19 cellular contexts compared by ENCODE assay signal in the genomic region with DNA sequence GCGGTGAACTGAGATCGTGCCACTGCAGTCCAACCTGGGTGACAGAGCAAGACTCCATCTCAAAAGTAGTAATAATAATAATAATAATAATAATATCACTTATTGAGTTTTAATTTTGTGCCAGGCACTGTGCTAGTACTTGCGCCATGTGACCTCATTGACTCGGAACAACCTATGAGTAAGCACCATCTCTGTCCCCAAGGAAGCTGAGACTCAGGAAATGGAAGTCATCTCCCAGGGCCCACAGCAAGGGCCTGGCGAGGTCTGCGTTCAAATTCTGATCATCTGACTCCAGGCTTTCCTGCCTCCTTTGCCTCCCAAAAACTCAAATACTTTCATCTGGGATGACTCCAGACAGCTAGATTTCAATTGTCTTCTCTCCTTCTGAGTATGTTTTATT.
DNase-seq lines count a peak whose midpoint lies in the region; FAIRE-seq and TF ChIP-seq lines count a peak whose summit lies in the region.
"Had no signal": no experiment of that assay in that cellular context is flagged by ENCODE, and none has a peak within 500 bp of the region (broad histone marks: within the 10 kb centered on the region; RNA-seq: fewer than 3 reads in every experiment).

No MANE protein-coding gene starts in this region.

- no peak overlapping the region for H3K4me3 Mint-ChIP-seq in progenitor cell of endocrine pancreas (ENCODE audit: low read depth)
- H3K4me3 Mint-ChIP-seq: CD8-positive, alpha-beta T cell; T-helper 17 cell had no signal

- H3K23ac ChIP-seq in mesenchymal stem cell (ENCODE audit: low read length in 2 of 2) = no peak overlapping the region

- POLR2A ChIA-PET in AG04450 (lab: Yijun Ruan, JAX) = interaction anchor here (0.6 to 0.7 kb wide), 2 partner anchors 16 to 172 kb away, joined by 3 to 4 read pairs; no protein-coding TSS in a partner anchor

- no peak overlapping the region for H2AFZ ChIP-seq in mesenchymal stem cell (ENCODE audit: low read depth, low read length)

- H3K9me3 ChIP-seq in AG04450 (ENCODE audit: control insufficient read depth, insufficient read depth, low read length) (peaks cover 10% of the 10 kb centered on the region), mesenchymal stem cell (ENCODE audit: control insufficient read depth, low read length) (peaks cover 5% of the 10 kb centered on the region)
- H3K9me3 ChIP-seq: gastrocnemius medialis, suprapubic skin had no signal

- H4K8ac ChIP-seq in mesenchymal stem cell (ENCODE audit: low read length) = no peak overlapping the region

- DNase-seq in AG04450 (ENCODE audit: low read depth, low spot score) (no peak), H54 (ENCODE audit: insufficient read length, low spot score) (no peak), astrocyte of the hippocampus (ENCODE audit: low read depth, low spot score) (peak; percentile 27), mesenchymal stem cell (peak; percentile 32), NCI-H1048 (lab: John Stamatoyannopoulos, UW) (no peak), cerebellar nuclear complex (lab: John Stamatoyannopoulos, UW) (no peak), progenitor cell of endocrine pancreas (ENCODE audit: low spot score, unreplicated experiment) (no peak), dermis blood vessel endothelial cell (no peak)
- DNase-seq: activated CD4-positive, alpha-beta T cell treated with anti-CD3 and anti-CD28 coated beads, Interleukin-2, amount 50 U/mL, for 4 hours; activated gamma-delta T cell; amniotic stem cell; CD8-positive, alpha-beta T cell; DMS53; gastrocnemius medialis; left colon; NCI-H526 treated with DMSO at 0.1 percent for 48 hours; T-helper 17 cell had no signal

- peaks cover 15% of the 10 kb centered on the region for H3K79me1 ChIP-seq in mesenchymal stem cell (replicated peaks; ENCODE audit: low read length, poor library complexity, severe bottlenecking)

- peaks cover 16% of the 10 kb centered on the region for H3K4me1 Mint-ChIP-seq in progenitor cell of endocrine pancreas (ENCODE audit: low read depth)
- H3K4me1 Mint-ChIP-seq: T-helper 17 cell had no signal

- no peak for TF ChIP-seq CTCF in AG04450 (IDR thresholded peaks at IDR 0.05; ENCODE audit: low read depth, low read length)
- no peak for TF ChIP-seq CTCF in progenitor cell of endocrine pancreas (IDR thresholded peaks at IDR 0.05; ENCODE audit: unreplicated experiment)

- H3K4me1 ChIP-seq in mesenchymal stem cell (ENCODE audit: control insufficient read depth, insufficient read depth, low read depth, low read length) = peaks cover 45% of the 10 kb centered on the region

- H3K9ac ChIP-seq in mesenchymal stem cell (ENCODE audit: low read length) = peak overlapping the region; percentile 71
- H3K9ac ChIP-seq: KMS-11 had no signal

- no peaks in the 10 kb centered on the region for H3K36me3 Mint-ChIP-seq in progenitor cell of endocrine pancreas (ENCODE audit: insufficient read depth)
- H3K36me3 Mint-ChIP-seq: CD8-positive, alpha-beta T cell had no signal

- H3K18ac ChIP-seq in mesenchymal stem cell (ENCODE audit: low read depth in 1 of 2, low read length in 2 of 2) = no peak overlapping the region

- peaks cover 0 to 23% of the 10 kb centered on the region in 2 experiments for H3K36me3 ChIP-seq in mesenchymal stem cell (ENCODE audit: control insufficient read depth in 1 of 2, insufficient read depth in 2 of 2, low read depth in 1 of 2, low read length in 2 of 2)
- H3K36me3 ChIP-seq: gastrocnemius medialis, suprapubic skin had no signal

- FAIRE-seq in H54 (lab: Jason Lieb, UNC) = no peak

- peak; percentile 31; the same call in 1 of the 2 replicates for TF ChIP-seq POLR2A in H54 (IDR thresholded peaks at IDR 0.05; ENCODE audit: low read depth, low read length)

- H4K91ac ChIP-seq in mesenchymal stem cell (ENCODE audit: low read length) = no peak overlapping the region

- H2BK5ac ChIP-seq in mesenchymal stem cell (ENCODE audit: low read depth, low read length, poor library complexity, severe bottlenecking) = no peak overlapping the region

- H3K4me3 ChIP-seq in AG04450 (ENCODE audit: low read depth, low read length) (no peak overlapping the region), mesenchymal stem cell (ENCODE audit: insufficient read depth in 1 of 2, low read depth in 1 of 2, low read length in 2 of 2) (no peak overlapping the region)
- H3K4me3 ChIP-seq: gastrocnemius medialis, suprapubic skin had no signal

- no peaks in the 10 kb centered on the region for H3K9me3 Mint-ChIP-seq in progenitor cell of endocrine pancreas (ENCODE audit: low read depth)
- H3K9me3 Mint-ChIP-seq: CD8-positive, alpha-beta T cell had no signal

- no peak overlapping the region for H2BK120ac ChIP-seq in mesenchymal stem cell (ENCODE audit: low read depth, low read length)

- H2AK5ac ChIP-seq in mesenchymal stem cell (ENCODE audit: low read length, severe bottlenecking) = no peak overlapping the region

- H3K4me2 ChIP-seq in mesenchymal stem cell (ENCODE audit: low read length, poor library complexity, severe bottlenecking) = no peak overlapping the region
- H3K4me2 ChIP-seq: KMS-11 had no signal

- CTCF ChIA-PET in AG04450 (lab: Charles Lee) = interaction anchor here (1.8 kb wide), 1 partner anchor 126 kb away, joined by 6 read pairs; no protein-coding TSS in a partner anchor

- no peak overlapping the region for H3K4ac ChIP-seq in mesenchymal stem cell (ENCODE audit: low read depth in 1 of 2, low read length in 2 of 2)

- 74% methylated on average over 4 of the region's 6 CpGs for WGBS in mesenchymal stem cell

- H3K14ac ChIP-seq in mesenchymal stem cell (ENCODE audit: low read length in 2 of 2) = no peak overlapping the region

- no peak overlapping the region for H2BK12ac ChIP-seq in mesenchymal stem cell (ENCODE audit: low read length in 2 of 2)

- H3K27me3 Mint-ChIP-seq in progenitor cell of endocrine pancreas = no peaks in the 10 kb centered on the region
- H3K27me3 Mint-ChIP-seq: T-helper 17 cell had no signal

- H3K27ac ChIP-seq in AG04450 (ENCODE audit: low read depth, low read length) (peak overlapping the region; percentile 65), mesenchymal stem cell (ENCODE audit: low read length, poor library complexity, severe bottlenecking) (peak overlapping the region; percentile 34)
- H3K27ac ChIP-seq: gastrocnemius medialis, KMS-11, suprapubic skin had no signal

- H3K27ac Mint-ChIP-seq in progenitor cell of endocrine pancreas = no peak overlapping the region
- H3K27ac Mint-ChIP-seq: CD8-positive, alpha-beta T cell; T-helper 17 cell had no signal

- H2BK15ac ChIP-seq in mesenchymal stem cell (ENCODE audit: low read depth, poor library complexity, severe bottlenecking) = no peak overlapping the region

- H3K27me3 ChIP-seq in AG04450 (ENCODE audit: control insufficient read depth, insufficient read depth, low read length) (no peaks in the 10 kb centered on the region), mesenchymal stem cell (ENCODE audit: control insufficient read depth in 1 of 2, insufficient read depth in 1 of 2, low read length in 2 of 2) (no peaks in the 10 kb centered on the region)
- H3K27me3 ChIP-seq: gastrocnemius medialis, suprapubic skin had no signal

Comparison
In these comparisons a context has a peak if more than half of its experiments do, and no peak if none do; other contexts are left out.
1. DNase-seq: peak in astrocyte of the hippocampus (single experiment) and mesenchymal stem cell (single experiment); none in AG04450 (single experiment), H54 (single experiment), NCI-H1048 (single experiment), cerebellar nuclear complex (0 of 2), progenitor cell of endocrine pancreas (single experiment) and dermis blood vessel endothelial cell (single experiment).